Comparison of ENCODE assay signal across 1 cellular context in genomic region chr9:125744616-125745387, GRCh38.
TF ChIP-seq lines count a peak whose summit lies in the region.

No MANE protein-coding gene starts in this region.

TF ChIP-seq in HCT116, 20 proteins besides CTCF, POLR2A, EP300 and RAD21 (continued from another document):
- no peak for TF ChIP-seq TCF7L2 (IDR thresholded peaks at IDR 0.05; ENCODE audit: borderline replicate concordance, extremely low read depth, insufficient read depth, insufficient read length)
- no peak for TF ChIP-seq JUND (IDR thresholded peaks at IDR 0.05)
- no peak for TF ChIP-seq SRF (IDR thresholded peaks at IDR 0.05; ENCODE audit: low read depth)
- no peak for TF ChIP-seq YY1 (IDR thresholded peaks at IDR 0.05; ENCODE audit: extremely low read depth, insufficient replicate concordance, low read depth, low read length)
- no peak for TF ChIP-seq MAX (IDR thresholded peaks at IDR 0.05)
- TF ChIP-seq, protein P1, sequence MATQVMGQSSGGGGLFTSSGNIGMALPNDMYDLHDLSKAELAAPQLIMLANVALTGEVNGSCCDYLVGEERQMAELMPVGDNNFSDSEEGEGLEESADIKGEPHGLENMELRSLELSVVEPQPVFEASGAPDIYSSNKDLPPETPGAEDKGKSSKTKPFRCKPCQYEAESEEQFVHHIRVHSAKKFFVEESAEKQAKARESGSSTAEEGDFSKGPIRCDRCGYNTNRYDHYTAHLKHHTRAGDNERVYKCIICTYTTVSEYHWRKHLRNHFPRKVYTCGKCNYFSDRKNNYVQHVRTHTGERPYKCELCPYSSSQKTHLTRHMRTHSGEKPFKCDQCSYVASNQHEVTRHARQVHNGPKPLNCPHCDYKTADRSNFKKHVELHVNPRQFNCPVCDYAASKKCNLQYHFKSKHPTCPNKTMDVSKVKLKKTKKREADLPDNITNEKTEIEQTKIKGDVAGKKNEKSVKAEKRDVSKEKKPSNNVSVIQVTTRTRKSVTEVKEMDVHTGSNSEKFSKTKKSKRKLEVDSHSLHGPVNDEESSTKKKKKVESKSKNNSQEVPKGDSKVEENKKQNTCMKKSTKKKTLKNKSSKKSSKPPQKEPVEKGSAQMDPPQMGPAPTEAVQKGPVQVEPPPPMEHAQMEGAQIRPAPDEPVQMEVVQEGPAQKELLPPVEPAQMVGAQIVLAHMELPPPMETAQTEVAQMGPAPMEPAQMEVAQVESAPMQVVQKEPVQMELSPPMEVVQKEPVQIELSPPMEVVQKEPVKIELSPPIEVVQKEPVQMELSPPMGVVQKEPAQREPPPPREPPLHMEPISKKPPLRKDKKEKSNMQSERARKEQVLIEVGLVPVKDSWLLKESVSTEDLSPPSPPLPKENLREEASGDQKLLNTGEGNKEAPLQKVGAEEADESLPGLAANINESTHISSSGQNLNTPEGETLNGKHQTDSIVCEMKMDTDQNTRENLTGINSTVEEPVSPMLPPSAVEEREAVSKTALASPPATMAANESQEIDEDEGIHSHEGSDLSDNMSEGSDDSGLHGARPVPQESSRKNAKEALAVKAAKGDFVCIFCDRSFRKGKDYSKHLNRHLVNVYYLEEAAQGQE (IDR thresholded peaks at IDR 0.05; ENCODE audit: low read depth): no peak
- TF ChIP-seq ZNF274 (IDR thresholded peaks at IDR 0.05; ENCODE audit: low read depth, low read length): no peak
- no peak for TF ChIP-seq CEBPB (IDR thresholded peaks at IDR 0.05; ENCODE audit: low read depth)
- no peak for TF ChIP-seq SIN3A (IDR thresholded peaks at IDR 0.05; ENCODE audit: low read depth)
- TF ChIP-seq EZH2 (IDR thresholded peaks at IDR 0.05): no peak
- no peak for TF ChIP-seq ELF1 (IDR thresholded peaks at IDR 0.05; ENCODE audit: borderline replicate concordance, low read depth)
